2 cellular contexts compared by ENCODE assay signal in the genomic region with DNA sequence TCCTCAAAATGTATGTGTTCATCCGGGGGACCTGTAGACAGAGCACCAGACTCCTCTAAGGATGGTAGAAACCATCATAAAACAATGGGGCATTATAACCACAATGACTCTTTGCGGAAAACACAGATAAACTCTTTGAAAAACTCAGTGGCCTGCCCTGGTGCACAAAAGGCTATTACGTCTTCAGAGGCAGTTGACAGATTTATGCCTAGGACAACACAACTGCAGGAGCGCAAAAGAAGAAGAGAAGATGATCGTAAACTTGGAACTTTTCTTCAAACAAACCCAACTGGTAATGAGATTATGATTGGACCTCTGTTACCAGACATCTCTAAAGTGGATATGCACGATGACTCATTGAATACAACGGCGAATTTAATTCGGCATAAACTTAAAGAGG.
TF ChIP-seq lines count a peak whose summit lies in the region.

No MANE protein-coding gene starts in this region.

TF ChIP-seq in HEK293T, 16 proteins besides CTCF, POLR2A, EP300 and RAD21:
- TF ChIP-seq, protein P1, sequence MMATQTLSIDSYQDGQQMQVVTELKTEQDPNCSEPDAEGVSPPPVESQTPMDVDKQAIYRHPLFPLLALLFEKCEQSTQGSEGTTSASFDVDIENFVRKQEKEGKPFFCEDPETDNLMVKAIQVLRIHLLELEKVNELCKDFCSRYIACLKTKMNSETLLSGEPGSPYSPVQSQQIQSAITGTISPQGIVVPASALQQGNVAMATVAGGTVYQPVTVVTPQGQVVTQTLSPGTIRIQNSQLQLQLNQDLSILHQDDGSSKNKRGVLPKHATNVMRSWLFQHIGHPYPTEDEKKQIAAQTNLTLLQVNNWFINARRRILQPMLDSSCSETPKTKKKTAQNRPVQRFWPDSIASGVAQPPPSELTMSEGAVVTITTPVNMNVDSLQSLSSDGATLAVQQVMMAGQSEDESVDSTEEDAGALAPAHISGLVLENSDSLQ (IDR thresholded peaks at IDR 0.05): peak; percentile 62
- TF ChIP-seq CTBP1 (IDR thresholded peaks at IDR 0.05; ENCODE audit: borderline replicate concordance): no peak; the same call in 1 of the 2 replicates

TF ChIP-seq in K562, 482 proteins besides CTCF, POLR2A, EP300 and RAD21:
- TF ChIP-seq MXD1 (CRISPR knock-in tag; IDR thresholded peaks at IDR 0.05; ENCODE audit: borderline replicate concordance, poor library complexity, severe bottlenecking) (no peak), TEAD4 (IDR thresholded peaks at IDR 0.05; ENCODE audit: low read length) (no peak), TEAD4 (CRISPR knock-in tag; IDR thresholded peaks at IDR 0.05; ENCODE audit: borderline replicate concordance) (no peak), C11orf30 (IDR thresholded peaks at IDR 0.05; ENCODE audit: low read depth) (no peak), KDM4B (IDR thresholded peaks at IDR 0.05; ENCODE audit: borderline replicate concordance in 2 of 2, low read depth in 1 of 2) (no peak), MBD2 (IDR thresholded peaks at IDR 0.05; ENCODE audit: borderline replicate concordance, low read depth) (no peak), ZNF57 (CRISPR knock-in tag; IDR thresholded peaks at IDR 0.05) (no peak), PBX2 (CRISPR knock-in tag; IDR thresholded peaks at IDR 0.05; ENCODE audit: low read depth) (no peak), PBX2 (tag; conservative IDR thresholded peaks at IDR 0.05; ENCODE audit: low read depth) (peak; percentile 72), ELF2 (CRISPR knock-in tag; IDR thresholded peaks at IDR 0.05) (no peak), TCF7 (IDR thresholded peaks at IDR 0.05; ENCODE audit: borderline replicate concordance) (no peak), ATF3 (IDR thresholded peaks at IDR 0.05) (peak; percentile 43; the same call in 1 of the 2 replicates), ATF3 (CRISPR knock-in tag; conservative IDR thresholded peaks at IDR 0.05) (no peak), LCOR (CRISPR knock-in tag; IDR thresholded peaks at IDR 0.05) (no peak), PHTF2 (CRISPR knock-in tag; IDR thresholded peaks at IDR 0.05) (no peak), IRF1 (CRISPR knock-in tag; IDR thresholded peaks at IDR 0.05; ENCODE audit: borderline replicate concordance) (no peak), MAFF (IDR thresholded peaks at IDR 0.05; ENCODE audit: low read length) (no peak), EP400 (IDR thresholded peaks at IDR 0.05) (no peak), MEF2A (IDR thresholded peaks at IDR 0.05; ENCODE audit: control insufficient read depth, low read depth, low read length) (no peak), TSC22D4 (tag; IDR thresholded peaks at IDR 0.05) (no peak), CBX1 (IDR thresholded peaks at IDR 0.05; ENCODE audit: low read depth) (no peak), ZNF175 (CRISPR knock-in tag; IDR thresholded peaks at IDR 0.05; ENCODE audit: low read depth) (no peak), FOS (IDR thresholded peaks at IDR 0.05; ENCODE audit: extremely low read depth, insufficient read length) (no peak), MEIS2 (IDR thresholded peaks at IDR 0.05; ENCODE audit: partially characterized antibody) (peak; percentile 87)
- TF ChIP-seq, protein P2, sequence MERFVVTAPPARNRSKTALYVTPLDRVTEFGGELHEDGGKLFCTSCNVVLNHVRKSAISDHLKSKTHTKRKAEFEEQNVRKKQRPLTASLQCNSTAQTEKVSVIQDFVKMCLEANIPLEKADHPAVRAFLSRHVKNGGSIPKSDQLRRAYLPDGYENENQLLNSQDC (CRISPR knock-in tag; IDR thresholded peaks at IDR 0.05): no peak
- TF ChIP-seq, protein P1 (IDR thresholded peaks at IDR 0.05): peak; percentile 28
- TF ChIP-seq, protein P3, sequence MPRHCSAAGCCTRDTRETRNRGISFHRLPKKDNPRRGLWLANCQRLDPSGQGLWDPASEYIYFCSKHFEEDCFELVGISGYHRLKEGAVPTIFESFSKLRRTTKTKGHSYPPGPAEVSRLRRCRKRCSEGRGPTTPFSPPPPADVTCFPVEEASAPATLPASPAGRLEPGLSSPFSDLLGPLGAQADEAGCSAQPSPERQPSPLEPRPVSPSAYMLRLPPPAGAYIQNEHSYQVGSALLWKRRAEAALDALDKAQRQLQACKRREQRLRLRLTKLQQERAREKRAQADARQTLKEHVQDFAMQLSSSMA (CRISPR knock-in tag; IDR thresholded peaks at IDR 0.05): no peak
